ENCODE assay signal across 1 cellular context in genomic region chr22:26658671-26659478, GRCh38.
TF ChIP-seq lines count a peak whose summit lies in the region.

No MANE protein-coding gene starts in this region.

TF ChIP-seq in K562, 482 proteins besides CTCF, POLR2A, EP300 and RAD21 (continued from another document and continues in another):
- TF ChIP-seq CLOCK (CRISPR knock-in tag; IDR thresholded peaks at IDR 0.05; ENCODE audit: borderline replicate concordance) (no peak), ARID2 (IDR thresholded peaks at IDR 0.05) (no peak), ZSCAN29 (IDR thresholded peaks at IDR 0.05) (no peak), TARDBP (IDR thresholded peaks at IDR 0.05) (no peak), SETDB1 (IDR thresholded peaks at IDR 0.05; ENCODE audit: low read length) (no peak), DMBX1 (CRISPR knock-in tag; IDR thresholded peaks at IDR 0.05; ENCODE audit: borderline replicate concordance) (no peak), TRIM24 (IDR thresholded peaks at IDR 0.05) (no peak), ZNF121 (CRISPR knock-in tag; conservative IDR thresholded peaks at IDR 0.05) (no peak), NR1H2 (CRISPR knock-in tag; IDR thresholded peaks at IDR 0.05) (no peak), ZNF699 (CRISPR knock-in tag; IDR thresholded peaks at IDR 0.05; ENCODE audit: insufficient replicate concordance) (no peak), CHAMP1 (IDR thresholded peaks at IDR 0.05) (no peak), ZNF764 (CRISPR knock-in tag; IDR thresholded peaks at IDR 0.05; ENCODE audit: low read depth) (no peak), PREB (CRISPR knock-in tag; IDR thresholded peaks at IDR 0.05) (no peak), MBD1 (CRISPR knock-in tag; IDR thresholded peaks at IDR 0.05) (no peak), ZNF12 (CRISPR knock-in tag; IDR thresholded peaks at IDR 0.05) (no peak), SMARCA5 (IDR thresholded peaks at IDR 0.05) (no peak), ZNF324 (CRISPR knock-in tag; IDR thresholded peaks at IDR 0.05) (no peak), SAFB2 (IDR thresholded peaks at IDR 0.05; ENCODE audit: borderline replicate concordance, low read depth, low read length, severe bottlenecking) (no peak), FOXO4 (CRISPR knock-in tag; IDR thresholded peaks at IDR 0.05) (no peak), PRDM10 (IDR thresholded peaks at IDR 0.05; ENCODE audit: partially characterized antibody) (no peak), CUX1 (CRISPR knock-in tag; IDR thresholded peaks at IDR 0.05) (no peak), ZNF778 (CRISPR knock-in tag; IDR thresholded peaks at IDR 0.05) (no peak), TRIM28 (IDR thresholded peaks at IDR 0.05) (no peak; the same call in 1 of the 2 replicates), THRAP3 (IDR thresholded peaks at IDR 0.05; ENCODE audit: borderline replicate concordance) (no peak), ZNF263 (CRISPR knock-in tag; IDR thresholded peaks at IDR 0.05; ENCODE audit: borderline replicate concordance) (peak; percentile 84), ZNF277 (CRISPR knock-in tag; IDR thresholded peaks at IDR 0.05; ENCODE audit: borderline replicate concordance) (no peak), TFAM (CRISPR knock-in tag; conservative IDR thresholded peaks at IDR 0.05) (no peak), MAFK (IDR thresholded peaks at IDR 0.05; ENCODE audit: low read length) (peak; percentile 96), MCM5 (IDR thresholded peaks at IDR 0.05; ENCODE audit: low read depth) (no peak), ELF1 (tag; IDR thresholded peaks at IDR 0.05) (no peak), SMAD4 (CRISPR knock-in tag; conservative IDR thresholded peaks at IDR 0.05) (peak; percentile 58), PYGO2 (tag; IDR thresholded peaks at IDR 0.05) (no peak), HNRNPL (IDR thresholded peaks at IDR 0.05; ENCODE audit: low read depth, low read length) (no peak), ID3 (CRISPR knock-in tag; IDR thresholded peaks at IDR 0.05) (no peak), ID3 (tag; IDR thresholded peaks at IDR 0.05) (no peak), PCBP1 (IDR thresholded peaks at IDR 0.05; ENCODE audit: low read depth, low read length, poor library complexity, severe bottlenecking) (no peak), E2F8 (IDR thresholded peaks at IDR 0.05; ENCODE audit: low read depth, partially characterized antibody) (no peak)
